ENCODE assay signal across 8 cellular contexts in genomic region chr5:143403357-143403606, GRCh38. TPM values are rescaled to one million over a fixed set of nuclear protein-coding genes. Genes with fewer than 3 reads are reported as not detected.
DNase-seq lines count a peak whose midpoint lies in the region; ATAC-seq and TF ChIP-seq lines count a peak whose summit lies in the region.

No MANE protein-coding gene starts in this region.

- no peak for TF ChIP-seq POLR2A in heart left ventricle (IDR thresholded peaks at IDR 0.05)
- no peak for TF ChIP-seq POLR2A in sigmoid colon (IDR thresholded peaks at IDR 0.05)

- H3K36me3 ChIP-seq in heart left ventricle = peaks cover 0 to 15% (median 9%) of the 10 kb centered on the region in 9 donors
- no peaks in the 10 kb centered on the region for H3K36me3 ChIP-seq in sigmoid colon

- no peak for DNase-seq in T-helper 17 cell
- no peak for DNase-seq in heart left ventricle
- no peak for DNase-seq in sigmoid colon
- no peak for DNase-seq in kidney tubule cell (ENCODE audit: low spot score)
- no peak for DNase-seq in activated CD4-positive, alpha-beta T cell treated with anti-CD3 and anti-CD28 coated beads, Interleukin-2, amount 50 U/mL, for 4 hours
- DNase-seq in NCI-H446 (lab: John Stamatoyannopoulos, UW) = no peak

- H3K27ac ChIP-seq in heart left ventricle = peak overlapping the region; percentile 95 to 100 (median 99)
- H3K27ac ChIP-seq in sigmoid colon = peak overlapping the region; percentile 99

- no peaks in the 10 kb centered on the region for H3K27me3 ChIP-seq in heart left ventricle
- no peaks in the 10 kb centered on the region for H3K27me3 ChIP-seq in sigmoid colon

- H3K4me3 ChIP-seq in heart left ventricle (peak overlapping the region; percentile 64 to 95 (median 88)), sigmoid colon (peak overlapping the region; percentile 84 to 89 (median 88))

- H3K4me1 ChIP-seq in heart left ventricle = peaks cover 0 to 43% (median 19%) of the 10 kb centered on the region in 12 donors
- H3K4me1 ChIP-seq in sigmoid colon = peaks cover 0 to 44% (median 34%) of the 10 kb centered on the region in 4 donors

- H3K36me3 Mint-ChIP-seq in T-helper 17 cell (ENCODE audit: low read depth) = no peaks in the 10 kb centered on the region

- 0% methylated on average over 9 to 29 of the region's 29 CpGs for WGBS in heart left ventricle, 4 donors
- WGBS in sigmoid colon, 2 donors = 0% methylated on average over 29 of the region's 29 CpGs

- no peaks in the 10 kb centered on the region for H3K27me3 Mint-ChIP-seq in T-helper 17 cell

- TF ChIP-seq CTCF in heart left ventricle (IDR thresholded peaks at IDR 0.05) = no peak
- no peak for TF ChIP-seq CTCF in sigmoid colon (IDR thresholded peaks at IDR 0.05)

- H3K9me3 ChIP-seq in T-helper 17 cell (ENCODE audit: control insufficient read depth, low read length, poor library complexity, severe bottlenecking) = no peaks in the 10 kb centered on the region
- no peaks in the 10 kb centered on the region for H3K9me3 ChIP-seq in heart left ventricle
- no peaks in the 10 kb centered on the region for H3K9me3 ChIP-seq in sigmoid colon

- H3K4me1 Mint-ChIP-seq in T-helper 17 cell = peaks cover 37% of the 10 kb centered on the region

- intact Hi-C loops in heart left ventricle (cut with DNase I) (loop anchor here (1.0 to 10.0 kb wide), 30 partner anchors 91 to 742 kb away; no protein-coding TSS in a partner anchor), sigmoid colon (cut with DNase I) (loop anchor here (2.0 to 10.0 kb wide), 6 partner anchors 104 to 772 kb away; partner anchors contain the start of genes ARHGAP26, KCTD16 and YIPF5)

- peak overlapping the region; percentile 95 for H3K4me3 Mint-ChIP-seq in T-helper 17 cell

- no peak for TF ChIP-seq EP300 in sigmoid colon (IDR thresholded peaks at IDR 0.05)

- peak; percentile 21 for ATAC-seq in GM18907 (IDR thresholded peaks at IDR 0.05; ENCODE audit: unreplicated experiment)
- peak; percentile 16 for ATAC-seq in HG02798 (IDR thresholded peaks at IDR 0.05; ENCODE audit: poor library complexity, unreplicated experiment)
- ATAC-seq in T-helper 17 cell = peak; percentile 12
- ATAC-seq in heart left ventricle = peak; percentile 7 to 45 (median 29)

- H3K27ac Mint-ChIP-seq in T-helper 17 cell = peak overlapping the region; percentile 89

RNA-seq across cellular contexts. Expression of gene NR3C1, which starts 0.2 kb away (rescaled TPM):
- 100 to 1,000 TPM; 118 to 133 TPM for total RNA-seq in T-helper 17 cell
- total RNA-seq in heart left ventricle = 10 to 100 TPM; 29.6 to 73.7 (median 50.6) TPM
- polyA plus RNA-seq in heart left ventricle = 10 to 100 TPM; 10.4 to 21.5 TPM
- 10 to 100 TPM; 36.0 to 65.6 (median 49.9) TPM for total RNA-seq in sigmoid colon
- 10 to 100 TPM in 1 of 3 donors, 1 to 10 TPM in 2; 5.5 to 11.9 (median 9.6) TPM for polyA plus RNA-seq in sigmoid colon
